In the genomic region with DNA sequence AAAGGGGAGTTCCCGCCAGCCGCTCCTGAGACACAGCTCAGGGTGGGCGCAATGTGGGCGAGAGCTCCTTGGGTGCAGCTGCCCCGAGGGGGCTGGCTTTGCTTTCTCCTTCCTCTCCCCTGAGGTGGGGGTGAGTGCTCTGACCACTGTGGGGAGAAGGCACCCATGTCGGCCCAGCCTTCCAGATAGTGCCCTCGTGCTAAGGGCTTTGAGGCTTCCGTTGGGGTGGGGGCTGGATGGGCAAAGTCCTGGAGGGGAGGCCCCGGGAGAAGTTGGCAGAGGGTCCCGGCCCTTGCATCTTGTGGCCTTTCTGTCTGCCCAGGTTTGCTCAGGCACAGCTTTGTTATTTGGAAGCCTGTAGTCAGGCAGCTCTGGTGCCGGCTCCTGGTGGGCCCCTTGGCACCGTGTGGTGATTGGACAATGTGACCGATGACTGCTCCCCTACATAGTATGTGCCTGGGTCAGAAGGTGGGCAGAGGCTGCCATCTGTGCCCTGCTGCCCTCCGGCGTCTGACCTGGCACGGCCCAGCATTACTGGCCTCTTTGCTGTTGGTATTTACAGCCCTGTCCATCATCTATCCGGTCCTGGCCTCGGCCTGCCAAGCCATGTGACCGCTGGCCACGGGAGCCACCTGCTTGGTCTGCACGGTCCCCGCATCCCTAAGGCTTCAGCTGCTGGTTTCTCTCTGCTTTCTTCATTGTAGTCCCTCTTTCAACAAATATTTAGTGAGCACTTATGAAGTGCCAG, we compare ENCODE assay signal across 20 cellular contexts. TPM values are rescaled to one million over a fixed set of nuclear protein-coding genes. Genes with fewer than 3 reads are reported as not detected.
"Had no signal": no experiment of that assay in that cellular context is flagged by ENCODE, and none has a peak within 500 bp of the region (broad histone marks: within the 10 kb centered on the region; RNA-seq: fewer than 3 reads in every experiment).

No MANE protein-coding gene starts in this region.

- H3K36me3 ChIP-seq: heart right ventricle, pancreas, right lobe of liver, transverse colon had no signal

- H3K4me3 ChIP-seq: body of pancreas, heart right ventricle, pancreas, right lobe of liver, transverse colon had no signal

- H3K9me3 ChIP-seq: body of pancreas, heart right ventricle, pancreas, right lobe of liver, transverse colon had no signal

- H3K27me3 ChIP-seq: body of pancreas, pancreas, right lobe of liver, transverse colon had no signal

- H3K4me1 ChIP-seq: body of pancreas, pancreas, right lobe of liver had no signal

- H3K27ac ChIP-seq: body of pancreas, heart right ventricle, pancreas, right lobe of liver had no signal

- DNase-seq: activated CD4-positive, alpha-beta T cell treated with anti-CD3 and anti-CD28 coated beads, Interleukin-2, amount 10 ng/mL, durations not matched to agents 24 days and 14 days; activated CD8-positive, alpha-beta T cell treated with anti-CD3 and anti-CD28 coated beads for 36 hours; activated naive CD4-positive, alpha-beta T cell treated with anti-CD3 and anti-CD28 coated beads for 36 hours; activated T-cell treated with anti-CD3 and anti-CD28 coated beads, Interleukin-2, amount 50 U/mL, for 4 hours; body of pancreas; central memory CD4-positive, alpha-beta T cell; cortex of kidney; effector CD4-positive, alpha-beta T cell; heart right ventricle; kidney glomerular epithelial cell; left ventricle myocardium superior; stimulated activated CD8-positive, alpha-beta memory T cell treated with anti-CD3 and anti-CD28 coated beads, Interleukin-4, amount 100 ng/mL, for 48 hours; stimulated activated naive CD4-positive, alpha-beta T cell treated with Interleukin-2 at 50 U/mL for 16 hours; substantia nigra; T-helper 1 cell; T-helper 9 cell; transverse colon had no signal

RNA-seq across cellular contexts. Expression of gene TWIST2, which starts 50.8 kb away (rescaled TPM):
- total RNA-seq: activated CD4-positive, alpha-beta T cell treated with anti-CD3 and anti-CD28 coated beads, Interleukin-2, amount 10 ng/mL, durations not matched to agents 24 days and 14 days; activated CD8-positive, alpha-beta T cell treated with anti-CD3 and anti-CD28 coated beads for 36 hours; activated naive CD4-positive, alpha-beta T cell treated with anti-CD3 and anti-CD28 coated beads for 36 hours; activated T-cell treated with anti-CD3 and anti-CD28 coated beads, Interleukin-2, amount 50 U/mL, for 4 hours; naive thymus-derived CD8-positive, alpha-beta T cell had no signal
- polyA plus RNA-seq: naive thymus-derived CD8-positive, alpha-beta T cell had no signal
